Comparison of ENCODE assay signal across 1 cellular context in the genomic region with DNA sequence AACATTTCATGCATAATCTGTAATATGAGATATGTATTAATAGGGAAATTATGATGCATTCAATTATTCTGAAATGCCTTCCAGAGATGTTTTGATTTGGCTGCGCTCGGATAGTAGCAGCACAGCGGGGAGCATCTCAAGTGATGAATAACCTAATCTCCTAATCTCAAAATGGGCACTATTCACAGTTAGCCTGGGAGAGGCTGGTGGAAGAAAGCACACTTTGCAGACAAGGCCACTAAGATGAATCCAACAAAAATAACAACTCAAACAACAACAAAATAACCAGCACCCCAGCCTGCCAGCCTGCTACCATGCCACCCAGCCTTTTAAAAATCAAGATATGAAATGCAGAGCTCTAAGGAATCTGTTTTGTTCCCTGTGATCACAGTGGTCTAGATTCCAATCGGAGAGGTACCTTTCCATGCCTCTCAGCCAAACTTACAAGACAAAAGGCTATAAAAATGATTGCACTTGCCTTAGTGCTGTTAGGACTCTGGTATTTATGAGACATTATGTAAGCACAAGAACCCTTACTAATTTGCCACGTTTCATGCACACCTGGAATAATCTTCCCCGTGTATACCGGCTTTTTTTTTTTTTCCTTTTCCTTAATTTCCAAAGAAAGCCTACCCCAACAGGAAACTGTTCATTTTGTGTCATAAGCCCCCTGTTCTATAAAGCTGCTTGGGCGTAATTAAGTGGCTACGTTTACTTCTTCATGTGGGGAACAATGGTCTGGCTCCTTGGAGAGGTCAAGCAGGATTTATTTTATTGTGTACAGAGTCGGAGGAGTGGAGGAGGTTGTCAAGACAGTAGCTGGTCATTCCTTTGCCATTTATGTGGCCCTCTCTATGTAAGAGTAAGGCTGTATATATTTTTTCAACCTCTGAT.
TF ChIP-seq lines count a peak whose summit lies in the region.

No MANE protein-coding gene starts in this region.

TF ChIP-seq in HEK293, 187 proteins besides CTCF, POLR2A, EP300 and RAD21 (continued from another document and continues in another):
- TF ChIP-seq, protein P1, sequence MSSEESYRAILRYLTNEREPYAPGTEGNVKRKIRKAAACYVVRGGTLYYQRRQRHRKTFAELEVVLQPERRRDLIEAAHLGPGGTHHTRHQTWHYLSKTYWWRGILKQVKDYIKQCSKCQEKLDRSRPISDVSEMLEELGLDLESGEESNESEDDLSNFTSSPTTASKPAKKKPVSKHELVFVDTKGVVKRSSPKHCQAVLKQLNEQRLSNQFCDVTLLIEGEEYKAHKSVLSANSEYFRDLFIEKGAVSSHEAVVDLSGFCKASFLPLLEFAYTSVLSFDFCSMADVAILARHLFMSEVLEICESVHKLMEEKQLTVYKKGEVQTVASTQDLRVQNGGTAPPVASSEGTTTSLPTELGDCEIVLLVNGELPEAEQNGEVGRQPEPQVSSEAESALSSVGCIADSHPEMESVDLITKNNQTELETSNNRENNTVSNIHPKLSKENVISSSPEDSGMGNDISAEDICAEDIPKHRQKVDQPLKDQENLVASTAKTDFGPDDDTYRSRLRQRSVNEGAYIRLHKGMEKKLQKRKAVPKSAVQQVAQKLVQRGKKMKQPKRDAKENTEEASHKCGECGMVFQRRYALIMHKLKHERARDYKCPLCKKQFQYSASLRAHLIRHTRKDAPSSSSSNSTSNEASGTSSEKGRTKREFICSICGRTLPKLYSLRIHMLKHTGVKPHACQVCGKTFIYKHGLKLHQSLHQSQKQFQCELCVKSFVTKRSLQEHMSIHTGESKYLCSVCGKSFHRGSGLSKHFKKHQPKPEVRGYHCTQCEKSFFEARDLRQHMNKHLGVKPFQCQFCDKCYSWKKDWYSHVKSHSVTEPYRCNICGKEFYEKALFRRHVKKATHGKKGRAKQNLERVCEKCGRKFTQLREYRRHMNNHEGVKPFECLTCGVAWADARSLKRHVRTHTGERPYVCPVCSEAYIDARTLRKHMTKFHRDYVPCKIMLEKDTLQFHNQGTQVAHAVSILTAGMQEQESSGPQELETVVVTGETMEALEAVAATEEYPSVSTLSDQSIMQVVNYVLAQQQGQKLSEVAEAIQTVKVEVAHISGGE (tag by site-specific recombination; conservative IDR thresholded peaks at IDR 0.05; ENCODE audit: low read depth) = 0 out of 2 replicates have a peak, but pooled peaks have one; percentile 16
- no peak for TF ChIP-seq REPIN1 (tag by site-specific recombination; IDR thresholded peaks at IDR 0.05; ENCODE audit: low read depth)
- no peak for TF ChIP-seq HOXD13 (CRISPR knock-in tag; IDR thresholded peaks at IDR 0.05; ENCODE audit: borderline replicate concordance)
- no peak for TF ChIP-seq ZNF341 (tag by site-specific recombination; IDR thresholded peaks at IDR 0.05; ENCODE audit: low read depth)
- TF ChIP-seq ZNF623 (tag by site-specific recombination; IDR thresholded peaks at IDR 0.05) = no peak
- no peak for TF ChIP-seq ZNF707 (tag by site-specific recombination; IDR thresholded peaks at IDR 0.05)
- TF ChIP-seq ZNF792 (tag by site-specific recombination; IDR thresholded peaks at IDR 0.05) = no peak
- no peak for TF ChIP-seq ZIC2 (tag by site-specific recombination; IDR thresholded peaks at IDR 0.05)
- 0 out of 2 replicates have a peak, but pooled peaks have one; percentile 17 for TF ChIP-seq ZNF366 (tag by site-specific recombination; conservative IDR thresholded peaks at IDR 0.05)
- TF ChIP-seq GLI4 (tag by site-specific recombination; IDR thresholded peaks at IDR 0.05) = no peak
- TF ChIP-seq GLI2 (tag by site-specific recombination; IDR thresholded peaks at IDR 0.05; ENCODE audit: borderline replicate concordance, low read depth) = no peak
- no peak for TF ChIP-seq ZNF416 (tag by site-specific recombination; IDR thresholded peaks at IDR 0.05)
- TF ChIP-seq ZFP41 (tag by site-specific recombination; IDR thresholded peaks at IDR 0.05; ENCODE audit: borderline replicate concordance) = no peak
- no peak for TF ChIP-seq ZNF132 (tag by site-specific recombination; IDR thresholded peaks at IDR 0.05; ENCODE audit: borderline replicate concordance)
- TF ChIP-seq ZFP37 (tag by site-specific recombination; IDR thresholded peaks at IDR 0.05) = no peak
- TF ChIP-seq KLF7 (tag by site-specific recombination; IDR thresholded peaks at IDR 0.05; ENCODE audit: borderline replicate concordance) = no peak
- TF ChIP-seq ZNF560 (tag by site-specific recombination; IDR thresholded peaks at IDR 0.05; ENCODE audit: borderline replicate concordance) = no peak
- TF ChIP-seq, protein P2, sequence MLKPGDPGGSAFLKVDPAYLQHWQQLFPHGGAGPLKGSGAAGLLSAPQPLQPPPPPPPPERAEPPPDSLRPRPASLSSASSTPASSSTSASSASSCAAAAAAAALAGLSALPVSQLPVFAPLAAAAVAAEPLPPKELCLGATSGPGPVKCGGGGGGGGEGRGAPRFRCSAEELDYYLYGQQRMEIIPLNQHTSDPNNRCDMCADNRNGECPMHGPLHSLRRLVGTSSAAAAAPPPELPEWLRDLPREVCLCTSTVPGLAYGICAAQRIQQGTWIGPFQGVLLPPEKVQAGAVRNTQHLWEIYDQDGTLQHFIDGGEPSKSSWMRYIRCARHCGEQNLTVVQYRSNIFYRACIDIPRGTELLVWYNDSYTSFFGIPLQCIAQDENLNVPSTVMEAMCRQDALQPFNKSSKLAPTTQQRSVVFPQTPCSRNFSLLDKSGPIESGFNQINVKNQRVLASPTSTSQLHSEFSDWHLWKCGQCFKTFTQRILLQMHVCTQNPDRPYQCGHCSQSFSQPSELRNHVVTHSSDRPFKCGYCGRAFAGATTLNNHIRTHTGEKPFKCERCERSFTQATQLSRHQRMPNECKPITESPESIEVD (tag by site-specific recombination; IDR thresholded peaks at IDR 0.05) = 0 out of 2 replicates have a peak, but pooled peaks have one; percentile 38
- TF ChIP-seq RBAK (tag by site-specific recombination; IDR thresholded peaks at IDR 0.05) = no peak
- TF ChIP-seq ZNF610 (tag by site-specific recombination; IDR thresholded peaks at IDR 0.05; ENCODE audit: borderline replicate concordance) = no peak
- TF ChIP-seq ZNF837 (tag by site-specific recombination; IDR thresholded peaks at IDR 0.05) = no peak
- no peak for TF ChIP-seq ZNF2 (tag by site-specific recombination; IDR thresholded peaks at IDR 0.05)
- TF ChIP-seq, protein P3, sequence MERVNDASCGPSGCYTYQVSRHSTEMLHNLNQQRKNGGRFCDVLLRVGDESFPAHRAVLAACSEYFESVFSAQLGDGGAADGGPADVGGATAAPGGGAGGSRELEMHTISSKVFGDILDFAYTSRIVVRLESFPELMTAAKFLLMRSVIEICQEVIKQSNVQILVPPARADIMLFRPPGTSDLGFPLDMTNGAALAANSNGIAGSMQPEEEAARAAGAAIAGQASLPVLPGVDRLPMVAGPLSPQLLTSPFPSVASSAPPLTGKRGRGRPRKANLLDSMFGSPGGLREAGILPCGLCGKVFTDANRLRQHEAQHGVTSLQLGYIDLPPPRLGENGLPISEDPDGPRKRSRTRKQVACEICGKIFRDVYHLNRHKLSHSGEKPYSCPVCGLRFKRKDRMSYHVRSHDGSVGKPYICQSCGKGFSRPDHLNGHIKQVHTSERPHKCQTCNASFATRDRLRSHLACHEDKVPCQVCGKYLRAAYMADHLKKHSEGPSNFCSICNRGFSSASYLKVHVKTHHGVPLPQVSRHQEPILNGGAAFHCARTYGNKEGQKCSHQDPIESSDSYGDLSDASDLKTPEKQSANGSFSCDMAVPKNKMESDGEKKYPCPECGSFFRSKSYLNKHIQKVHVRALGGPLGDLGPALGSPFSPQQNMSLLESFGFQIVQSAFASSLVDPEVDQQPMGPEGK (tag by site-specific recombination; IDR thresholded peaks at IDR 0.05) = no peak
- TF ChIP-seq ZNF571 (tag by site-specific recombination; IDR thresholded peaks at IDR 0.05) = no peak
- TF ChIP-seq ZBTB20 (tag by site-specific recombination; IDR thresholded peaks at IDR 0.05) = 0 out of 2 replicates have a peak, but pooled peaks have one; percentile 13
- no peak for TF ChIP-seq ZNF248 (tag by site-specific recombination; IDR thresholded peaks at IDR 0.05)
- TF ChIP-seq SALL2 (tag by site-specific recombination; IDR thresholded peaks at IDR 0.05; ENCODE audit: borderline replicate concordance) = no peak
- TF ChIP-seq ZNF426 (tag by site-specific recombination; IDR thresholded peaks at IDR 0.05) = no peak
- TF ChIP-seq ZNF335 (tag by site-specific recombination; conservative IDR thresholded peaks at IDR 0.05) = no peak
- TF ChIP-seq ZNF391 (tag by site-specific recombination; IDR thresholded peaks at IDR 0.05; ENCODE audit: borderline replicate concordance, low read depth) = no peak
- no peak for TF ChIP-seq ZNF76 (tag by site-specific recombination; IDR thresholded peaks at IDR 0.05; ENCODE audit: borderline replicate concordance, low read depth)
- TF ChIP-seq, protein P4, sequence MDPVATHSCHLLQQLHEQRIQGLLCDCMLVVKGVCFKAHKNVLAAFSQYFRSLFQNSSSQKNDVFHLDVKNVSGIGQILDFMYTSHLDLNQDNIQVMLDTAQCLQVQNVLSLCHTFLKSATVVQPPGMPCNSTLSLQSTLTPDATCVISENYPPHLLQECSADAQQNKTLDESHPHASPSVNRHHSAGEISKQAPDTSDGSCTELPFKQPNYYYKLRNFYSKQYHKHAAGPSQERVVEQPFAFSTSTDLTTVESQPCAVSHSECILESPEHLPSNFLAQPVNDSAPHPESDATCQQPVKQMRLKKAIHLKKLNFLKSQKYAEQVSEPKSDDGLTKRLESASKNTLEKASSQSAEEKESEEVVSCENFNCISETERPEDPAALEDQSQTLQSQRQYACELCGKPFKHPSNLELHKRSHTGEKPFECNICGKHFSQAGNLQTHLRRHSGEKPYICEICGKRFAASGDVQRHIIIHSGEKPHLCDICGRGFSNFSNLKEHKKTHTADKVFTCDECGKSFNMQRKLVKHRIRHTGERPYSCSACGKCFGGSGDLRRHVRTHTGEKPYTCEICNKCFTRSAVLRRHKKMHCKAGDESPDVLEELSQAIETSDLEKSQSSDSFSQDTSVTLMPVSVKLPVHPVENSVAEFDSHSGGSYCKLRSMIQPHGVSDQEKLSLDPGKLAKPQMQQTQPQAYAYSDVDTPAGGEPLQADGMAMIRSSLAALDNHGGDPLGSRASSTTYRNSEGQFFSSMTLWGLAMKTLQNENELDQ (tag by site-specific recombination; IDR thresholded peaks at IDR 0.05; ENCODE audit: low read depth) = no peak
- TF ChIP-seq ZNF843 (tag by site-specific recombination; IDR thresholded peaks at IDR 0.05) = 0 out of 2 replicates have a peak, but pooled peaks have one; percentile 28
- TF ChIP-seq, protein P5, sequence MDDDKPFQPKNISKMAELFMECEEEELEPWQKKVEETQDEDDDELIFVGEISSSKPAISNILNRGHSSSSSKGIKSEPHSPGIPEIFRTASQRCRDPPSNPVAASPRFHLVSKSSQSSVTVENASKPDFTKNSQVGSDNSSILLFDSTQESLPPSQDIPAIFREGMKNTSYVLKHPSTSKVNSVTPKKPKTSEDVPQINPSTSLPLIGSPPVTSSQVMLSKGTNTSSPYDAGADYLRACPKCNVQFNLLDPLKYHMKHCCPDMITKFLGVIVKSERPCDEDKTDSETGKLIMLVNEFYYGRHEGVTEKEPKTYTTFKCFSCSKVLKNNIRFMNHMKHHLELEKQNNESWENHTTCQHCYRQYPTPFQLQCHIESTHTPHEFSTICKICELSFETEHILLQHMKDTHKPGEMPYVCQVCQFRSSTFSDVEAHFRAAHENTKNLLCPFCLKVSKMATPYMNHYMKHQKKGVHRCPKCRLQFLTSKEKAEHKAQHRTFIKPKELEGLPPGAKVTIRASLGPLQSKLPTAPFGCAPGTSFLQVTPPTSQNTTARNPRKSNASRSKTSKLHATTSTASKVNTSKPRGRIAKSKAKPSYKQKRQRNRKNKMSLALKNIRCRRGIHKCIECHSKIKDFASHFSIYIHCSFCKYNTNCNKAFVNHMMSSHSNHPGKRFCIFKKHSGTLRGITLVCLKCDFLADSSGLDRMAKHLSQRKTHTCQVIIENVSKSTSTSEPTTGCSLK (tag by site-specific recombination; IDR thresholded peaks at IDR 0.05) = no peak
- no peak for TF ChIP-seq ZNF558 (tag by site-specific recombination; IDR thresholded peaks at IDR 0.05)
- TF ChIP-seq OSR2 (tag by site-specific recombination; IDR thresholded peaks at IDR 0.05) = peak; percentile 59; the same call in 1 of the 2 replicates
- TF ChIP-seq, protein P6, sequence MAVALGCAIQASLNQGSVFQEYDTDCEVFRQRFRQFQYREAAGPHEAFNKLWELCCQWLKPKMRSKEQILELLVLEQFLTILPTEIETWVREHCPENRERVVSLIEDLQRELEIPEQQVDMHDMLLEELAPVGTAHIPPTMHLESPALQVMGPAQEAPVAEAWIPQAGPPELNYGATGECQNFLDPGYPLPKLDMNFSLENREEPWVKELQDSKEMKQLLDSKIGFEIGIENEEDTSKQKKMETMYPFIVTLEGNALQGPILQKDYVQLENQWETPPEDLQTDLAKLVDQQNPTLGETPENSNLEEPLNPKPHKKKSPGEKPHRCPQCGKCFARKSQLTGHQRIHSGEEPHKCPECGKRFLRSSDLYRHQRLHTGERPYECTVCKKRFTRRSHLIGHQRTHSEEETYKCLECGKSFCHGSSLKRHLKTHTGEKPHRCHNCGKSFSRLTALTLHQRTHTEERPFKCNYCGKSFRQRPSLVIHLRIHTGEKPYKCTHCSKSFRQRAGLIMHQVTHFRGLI (tag by site-specific recombination; IDR thresholded peaks at IDR 0.05) = no peak
- TF ChIP-seq, protein P7, sequence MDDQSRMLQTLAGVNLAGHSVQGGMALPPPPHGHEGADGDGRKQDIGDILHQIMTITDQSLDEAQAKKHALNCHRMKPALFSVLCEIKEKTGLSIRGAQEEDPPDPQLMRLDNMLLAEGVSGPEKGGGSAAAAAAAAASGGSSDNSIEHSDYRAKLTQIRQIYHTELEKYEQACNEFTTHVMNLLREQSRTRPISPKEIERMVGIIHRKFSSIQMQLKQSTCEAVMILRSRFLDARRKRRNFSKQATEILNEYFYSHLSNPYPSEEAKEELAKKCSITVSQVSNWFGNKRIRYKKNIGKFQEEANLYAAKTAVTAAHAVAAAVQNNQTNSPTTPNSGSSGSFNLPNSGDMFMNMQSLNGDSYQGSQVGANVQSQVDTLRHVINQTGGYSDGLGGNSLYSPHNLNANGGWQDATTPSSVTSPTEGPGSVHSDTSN (CRISPR knock-in tag; IDR thresholded peaks at IDR 0.05) = no peak
- TF ChIP-seq, protein P8, sequence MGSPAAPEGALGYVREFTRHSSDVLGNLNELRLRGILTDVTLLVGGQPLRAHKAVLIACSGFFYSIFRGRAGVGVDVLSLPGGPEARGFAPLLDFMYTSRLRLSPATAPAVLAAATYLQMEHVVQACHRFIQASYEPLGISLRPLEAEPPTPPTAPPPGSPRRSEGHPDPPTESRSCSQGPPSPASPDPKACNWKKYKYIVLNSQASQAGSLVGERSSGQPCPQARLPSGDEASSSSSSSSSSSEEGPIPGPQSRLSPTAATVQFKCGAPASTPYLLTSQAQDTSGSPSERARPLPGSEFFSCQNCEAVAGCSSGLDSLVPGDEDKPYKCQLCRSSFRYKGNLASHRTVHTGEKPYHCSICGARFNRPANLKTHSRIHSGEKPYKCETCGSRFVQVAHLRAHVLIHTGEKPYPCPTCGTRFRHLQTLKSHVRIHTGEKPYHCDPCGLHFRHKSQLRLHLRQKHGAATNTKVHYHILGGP (tag by site-specific recombination; IDR thresholded peaks at IDR 0.05) = no peak
- TF ChIP-seq KLF9 (tag by site-specific recombination; IDR thresholded peaks at IDR 0.05; ENCODE audit: low read depth) = no peak
